Comparison of ENCODE assay signal across 9 cellular contexts in genomic region chr18:44098551-44099098, GRCh38.
DNase-seq lines count a peak whose midpoint lies in the region; ATAC-seq and TF ChIP-seq lines count a peak whose summit lies in the region.
"Had no signal": no experiment of that assay in that cellular context is flagged by ENCODE, and none has a peak within 500 bp of the region (broad histone marks: within the 10 kb centered on the region; RNA-seq: fewer than 3 reads in every experiment).

No MANE protein-coding gene starts in this region.

- no peak overlapping the region for H3K4ac ChIP-seq in mesenchymal stem cell (ENCODE audit: low read depth in 1 of 2, low read length in 2 of 2)

- no peaks in the 10 kb centered on the region for H3K79me1 ChIP-seq in mesenchymal stem cell (replicated peaks; ENCODE audit: low read length, poor library complexity, severe bottlenecking)

- DNase-seq in ELR (ENCODE audit: low read depth) (peak; percentile 3), amniotic epithelial cell (ENCODE audit: low read depth) (peak; percentile 39), mesenchymal stem cell (peak; percentile 17), DMS153 treated with DMSO at 0.1 percent for 48 hours (lab: John Stamatoyannopoulos, UW; ENCODE audit: unreplicated experiment) (no peak), cerebellum (ENCODE audit: low spot score) (no peak)
- DNase-seq in CD4-positive, alpha-beta memory T cell: no peak
- DNase-seq: activated CD4-positive, alpha-beta T cell treated with anti-CD3 and anti-CD28 coated beads, Interleukin-2, amount 10 ng/mL, durations not matched to agents 24 days and 14 days had no signal

- H3K9me3 Mint-ChIP-seq in CD4-positive, alpha-beta memory T cell: peaks cover 0 to 26% (median 10%) of the 10 kb centered on the region in 8 donors

- no peak overlapping the region for H2BK5ac ChIP-seq in mesenchymal stem cell (ENCODE audit: low read depth, low read length, poor library complexity, severe bottlenecking)

- no peak overlapping the region for H2BK120ac ChIP-seq in mesenchymal stem cell (ENCODE audit: low read depth, low read length)

- H3K23ac ChIP-seq in mesenchymal stem cell (ENCODE audit: low read length in 2 of 2): no peak overlapping the region

- no peak overlapping the region for H3K18ac ChIP-seq in mesenchymal stem cell (ENCODE audit: low read depth in 1 of 2, low read length in 2 of 2)

- no peak for ATAC-seq in HG03571 (IDR thresholded peaks at IDR 0.05; ENCODE audit: unreplicated experiment)

- H3K4me1 Mint-ChIP-seq in CD4-positive, alpha-beta memory T cell: no peaks in the 10 kb centered on the region
- H3K4me1 Mint-ChIP-seq: activated CD4-positive, alpha-beta T cell treated with anti-CD3 and anti-CD28 coated beads, Interleukin-2, amount 10 ng/mL, durations not matched to agents 24 days and 14 days had no signal

- WGBS in mesenchymal stem cell: 72% methylated on average over 4 of the region's 4 CpGs

- no peak overlapping the region for H2AK5ac ChIP-seq in mesenchymal stem cell (ENCODE audit: low read length, severe bottlenecking)

- no peaks in the 10 kb centered on the region for H3K36me3 ChIP-seq in mesenchymal stem cell (ENCODE audit: control insufficient read depth in 1 of 2, insufficient read depth in 2 of 2, low read depth in 1 of 2, low read length in 2 of 2)
- no peaks in the 10 kb centered on the region for H3K36me3 ChIP-seq in CD4-positive, alpha-beta memory T cell (ENCODE audit: insufficient read depth, low read length)

- no peak overlapping the region for H4K8ac ChIP-seq in mesenchymal stem cell (ENCODE audit: low read length)

- intact Hi-C loops in CD4-positive, alpha-beta memory T cell (cut with micrococcal nuclease): no loop called here

- H3K14ac ChIP-seq in mesenchymal stem cell (ENCODE audit: low read length in 2 of 2): no peak overlapping the region

- H3K27me3 ChIP-seq in mesenchymal stem cell (ENCODE audit: control insufficient read depth in 1 of 2, insufficient read depth in 1 of 2, low read length in 2 of 2): no peaks in the 10 kb centered on the region
- no peaks in the 10 kb centered on the region for H3K27me3 ChIP-seq in CD4-positive, alpha-beta memory T cell (ENCODE audit: insufficient read depth, low read length)

- H2BK12ac ChIP-seq in mesenchymal stem cell (ENCODE audit: low read length in 2 of 2): peak overlapping the region in 1 of 2 experiments; percentile 13

- H3K27ac Mint-ChIP-seq in CD4-positive, alpha-beta memory T cell: no peak overlapping the region
- H3K27ac Mint-ChIP-seq: activated CD4-positive, alpha-beta T cell treated with anti-CD3 and anti-CD28 coated beads, Interleukin-2, amount 10 ng/mL, durations not matched to agents 24 days and 14 days had no signal

- H3K27ac ChIP-seq in mesenchymal stem cell (ENCODE audit: low read length, poor library complexity, severe bottlenecking): no peak overlapping the region
- no peak overlapping the region for H3K27ac ChIP-seq in CD4-positive, alpha-beta memory T cell (ENCODE audit: low read depth, low read length)

- no peaks in the 10 kb centered on the region for H3K36me3 Mint-ChIP-seq in CD4-positive, alpha-beta memory T cell

- H3K4me3 Mint-ChIP-seq in CD4-positive, alpha-beta memory T cell: no peak overlapping the region
- H3K4me3 Mint-ChIP-seq: activated CD4-positive, alpha-beta T cell treated with anti-CD3 and anti-CD28 coated beads, Interleukin-2, amount 10 ng/mL, durations not matched to agents 24 days and 14 days had no signal

- no peak overlapping the region for H2AFZ ChIP-seq in mesenchymal stem cell (ENCODE audit: low read depth, low read length)

- H2BK15ac ChIP-seq in mesenchymal stem cell (ENCODE audit: low read depth, poor library complexity, severe bottlenecking): no peak overlapping the region

- no peak overlapping the region for H3K4me3 ChIP-seq in mesenchymal stem cell (ENCODE audit: insufficient read depth in 1 of 2, low read depth in 1 of 2, low read length in 2 of 2)
- H3K4me3 ChIP-seq in CD4-positive, alpha-beta memory T cell (ENCODE audit: low read length in 2 of 2): no peak overlapping the region

- CTCF ChIA-PET in CD4-positive, alpha-beta memory T cell (lab: Charles Lee; ENCODE audit: partially characterized antibody): no interaction called here

- no peaks in the 10 kb centered on the region for H3K27me3 Mint-ChIP-seq in CD4-positive, alpha-beta memory T cell
- H3K27me3 Mint-ChIP-seq: activated CD4-positive, alpha-beta T cell treated with anti-CD3 and anti-CD28 coated beads, Interleukin-2, amount 10 ng/mL, durations not matched to agents 24 days and 14 days had no signal

- peak; percentile 53 for TF ChIP-seq RAD21 in Ishikawa (IDR thresholded peaks at IDR 0.05; ENCODE audit: low read depth)

- no peak overlapping the region for H4K91ac ChIP-seq in mesenchymal stem cell (ENCODE audit: low read length)

- H3K9ac ChIP-seq in mesenchymal stem cell (ENCODE audit: low read length): no peak overlapping the region

- no peak overlapping the region for H3K4me2 ChIP-seq in mesenchymal stem cell (ENCODE audit: low read length, poor library complexity, severe bottlenecking)

- peaks cover 24% of the 10 kb centered on the region for H3K9me3 ChIP-seq in mesenchymal stem cell (ENCODE audit: control insufficient read depth, low read length)
- H3K9me3 ChIP-seq in CD4-positive, alpha-beta memory T cell (ENCODE audit: control insufficient read depth in 1 of 2, low read length in 2 of 2): no peaks in the 10 kb centered on the region

- POLR2A ChIA-PET in CD4-positive, alpha-beta memory T cell (lab: Charles Lee; ENCODE audit: partially characterized antibody): no interaction called here

- no peaks in the 10 kb centered on the region for H3K4me1 ChIP-seq in mesenchymal stem cell (ENCODE audit: control insufficient read depth, insufficient read depth, low read depth, low read length)
- no peaks in the 10 kb centered on the region for H3K4me1 ChIP-seq in CD4-positive, alpha-beta memory T cell (ENCODE audit: insufficient read depth, low read length)

- TF ChIP-seq EP300 in Ishikawa (IDR thresholded peaks at IDR 0.05; ENCODE audit: borderline replicate concordance): no peak

TF ChIP-seq in Ishikawa, 13 proteins besides CTCF, POLR2A, EP300 and RAD21:
- TF ChIP-seq TAF1 (IDR thresholded peaks at IDR 0.05; ENCODE audit: low read depth): no peak
- TF ChIP-seq FOXM1 (IDR thresholded peaks at IDR 0.05; ENCODE audit: borderline replicate concordance, low read depth): no peak
- no peak for TF ChIP-seq CEBPB (IDR thresholded peaks at IDR 0.05)
- no peak for TF ChIP-seq USF1 (IDR thresholded peaks at IDR 0.05)
- TF ChIP-seq, protein P1, sequence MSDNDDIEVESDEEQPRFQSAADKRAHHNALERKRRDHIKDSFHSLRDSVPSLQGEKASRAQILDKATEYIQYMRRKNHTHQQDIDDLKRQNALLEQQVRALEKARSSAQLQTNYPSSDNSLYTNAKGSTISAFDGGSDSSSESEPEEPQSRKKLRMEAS (IDR thresholded peaks at IDR 0.05): no peak
- TF ChIP-seq ZBTB7A (IDR thresholded peaks at IDR 0.05; ENCODE audit: low read depth): no peak

Comparison
In these comparisons a context has a peak if more than half of its experiments do, and no peak if none do; other contexts are left out.
1. DNase-seq: peak in ELR (single experiment), amniotic epithelial cell (single experiment) and mesenchymal stem cell (single experiment); none in DMS153 treated with DMSO at 0.1 percent for 48 hours (single experiment), CD4-positive, alpha-beta memory T cell (0 of 5) and cerebellum (single experiment).